In the genomic region with DNA sequence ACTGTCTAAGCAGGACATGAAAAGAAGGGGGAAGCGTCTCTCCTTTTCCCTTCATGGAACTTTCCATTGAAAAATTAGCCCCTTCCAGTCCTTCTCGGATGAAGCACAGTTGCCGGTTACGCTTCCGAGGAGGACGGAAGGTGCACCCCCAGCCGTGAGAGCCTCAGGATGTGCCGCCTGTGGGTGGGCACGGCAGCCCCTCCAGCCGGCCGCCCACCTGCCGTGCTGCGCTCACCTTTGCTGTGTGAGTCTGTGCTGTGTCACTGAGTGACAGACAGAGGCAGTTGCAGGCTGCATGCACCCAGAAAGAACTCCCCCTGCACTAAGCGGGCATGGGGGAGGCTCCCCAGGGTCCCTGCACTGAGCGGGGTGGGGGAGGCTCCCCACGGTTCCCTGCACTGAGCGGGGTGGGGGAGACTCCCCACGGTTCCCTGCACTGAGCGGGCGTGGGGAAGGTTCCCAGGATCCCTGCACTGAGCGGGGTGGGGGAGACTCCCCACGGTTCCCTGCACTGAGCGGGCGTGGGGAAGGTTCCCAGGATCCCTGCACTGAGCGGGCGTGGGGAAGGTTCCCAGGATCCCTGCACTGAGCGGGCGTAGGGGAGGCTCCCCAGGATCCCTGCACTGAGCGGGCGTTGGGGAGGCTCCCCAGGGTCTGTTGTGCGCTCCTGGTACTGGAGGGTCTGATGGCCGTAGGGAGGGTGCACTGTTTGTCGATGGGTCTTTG, we compare ENCODE assay signal across 15 cellular contexts.
DNase-seq lines count a peak whose midpoint lies in the region; ATAC-seq and TF ChIP-seq lines count a peak whose summit lies in the region.
"Had no signal": no experiment of that assay in that cellular context is flagged by ENCODE, and none has a peak within 500 bp of the region (broad histone marks: within the 10 kb centered on the region; RNA-seq: fewer than 3 reads in every experiment).

No MANE protein-coding gene starts in this region.

- peak overlapping the region; percentile 62 for H3K27ac ChIP-seq in RWPE2 (ENCODE audit: poor library complexity, severe bottlenecking)
- H3K27ac ChIP-seq: esophagus muscularis mucosa had no signal

- H3K4me1 Mint-ChIP-seq in stimulated activated naive CD8-positive, alpha-beta T cell treated with anti-CD3 and anti-CD28 coated beads, Interleukin-15, Interleukin-2, amounts not matched to agents 100 ng/mL and 50 ng/mL, for 24 hours (ENCODE audit: low read depth), result peaks cover 11% of the 10 kb centered on the region
- peaks cover 3% of the 10 kb centered on the region for H3K4me1 Mint-ChIP-seq in glutamatergic neuron (ENCODE audit: low read depth, unreplicated experiment)

- H3K9me3 ChIP-seq in RWPE2 (ENCODE audit: severe bottlenecking), result no peaks in the 10 kb centered on the region
- H3K9me3 ChIP-seq: Caco-2, esophagus muscularis mucosa had no signal

- no peak overlapping the region for H3K4me3 Mint-ChIP-seq in stimulated activated naive CD8-positive, alpha-beta T cell treated with anti-CD3 and anti-CD28 coated beads, Interleukin-15, Interleukin-2, amounts not matched to agents 100 ng/mL and 50 ng/mL, for 24 hours
- H3K4me3 Mint-ChIP-seq in glutamatergic neuron (ENCODE audit: unreplicated experiment), result no peak overlapping the region
- H3K4me3 Mint-ChIP-seq: activated CD4-positive, alpha-beta T cell treated with anti-CD3 and anti-CD28 coated beads, Interleukin-2, amount 10 ng/mL, durations not matched to agents 24 days and 14 days; neural crest cell had no signal

- H3K27me3 Mint-ChIP-seq in stimulated activated naive CD8-positive, alpha-beta T cell treated with anti-CD3 and anti-CD28 coated beads, Interleukin-15, Interleukin-2, amounts not matched to agents 100 ng/mL and 50 ng/mL, for 24 hours, result no peaks in the 10 kb centered on the region
- H3K27me3 Mint-ChIP-seq in glutamatergic neuron (ENCODE audit: unreplicated experiment), result peaks cover 3% of the 10 kb centered on the region
- H3K27me3 Mint-ChIP-seq: activated CD4-positive, alpha-beta T cell treated with anti-CD3 and anti-CD28 coated beads, Interleukin-2, amount 10 ng/mL, durations not matched to agents 24 days and 14 days had no signal

- no peak for DNase-seq in stimulated activated naive CD8-positive, alpha-beta T cell treated with anti-CD3 and anti-CD28 coated beads, Interleukin-15, Interleukin-2, amounts not matched to agents 100 U/mL and 50 U/mL, for 24 hours
- DNase-seq in RWPE2 (ENCODE audit: low spot score) (peak; percentile 40), glutamatergic neuron (no peak)
- DNase-seq: activated CD4-positive, alpha-beta T cell treated with anti-CD3 and anti-CD28 coated beads, Interleukin-2, amount 10 ng/mL, durations not matched to agents 24 days and 14 days; Caco-2; left colon; midbrain; NCI-H1417; SW 1271 had no signal

- TF ChIP-seq CTCF in RWPE2 (IDR thresholded peaks at IDR 0.05; ENCODE audit: poor library complexity, severe bottlenecking), result no peak
- no peak for TF ChIP-seq CTCF in glutamatergic neuron (IDR thresholded peaks at IDR 0.05; ENCODE audit: partially characterized antibody, unreplicated experiment)

- no peak for ATAC-seq in stimulated activated naive CD8-positive, alpha-beta T cell treated with anti-CD3 and anti-CD28 coated beads, Interleukin-15, Interleukin-2, amounts not matched to agents 100 U/mL and 50 U/mL, for 24 hours
- ATAC-seq in RWPE2 (ENCODE audit: low read depth) (no peak), GM19397 (IDR thresholded peaks at IDR 0.05; ENCODE audit: unreplicated experiment) (no peak), HG03159 (IDR thresholded peaks at IDR 0.05; ENCODE audit: unreplicated experiment) (no peak), GM21576 (IDR thresholded peaks at IDR 0.05; ENCODE audit: unreplicated experiment) (no peak)
- ATAC-seq: left colon had no signal

- no peak overlapping the region for H3K4me3 ChIP-seq in RWPE2 (ENCODE audit: severe bottlenecking)
- H3K4me3 ChIP-seq: esophagus muscularis mucosa had no signal

- no peaks in the 10 kb centered on the region for H3K27me3 ChIP-seq in RWPE2 (ENCODE audit: insufficient read depth, poor library complexity, severe bottlenecking)
- H3K27me3 ChIP-seq: esophagus muscularis mucosa had no signal

- no peaks in the 10 kb centered on the region for H3K9me3 Mint-ChIP-seq in stimulated activated naive CD8-positive, alpha-beta T cell treated with anti-CD3 and anti-CD28 coated beads, Interleukin-15, Interleukin-2, amounts not matched to agents 100 ng/mL and 50 ng/mL, for 24 hours
- peaks cover 9% of the 10 kb centered on the region for H3K9me3 Mint-ChIP-seq in glutamatergic neuron (ENCODE audit: unreplicated experiment)
- H3K9me3 Mint-ChIP-seq: activated CD4-positive, alpha-beta T cell treated with anti-CD3 and anti-CD28 coated beads, Interleukin-2, amount 10 ng/mL, durations not matched to agents 24 days and 14 days; neural crest cell had no signal

- H3K36me3 ChIP-seq in RWPE2 (ENCODE audit: low read depth), result peaks cover under 1% of the 10 kb centered on the region; the same call in 1 of the 2 replicates

- peaks cover 31% of the 10 kb centered on the region for H3K36me3 Mint-ChIP-seq in stimulated activated naive CD8-positive, alpha-beta T cell treated with anti-CD3 and anti-CD28 coated beads, Interleukin-15, Interleukin-2, amounts not matched to agents 100 ng/mL and 50 ng/mL, for 24 hours (ENCODE audit: low read depth)
- peaks cover 7% of the 10 kb centered on the region for H3K36me3 Mint-ChIP-seq in glutamatergic neuron (ENCODE audit: unreplicated experiment)

- H3K4me1 ChIP-seq in RWPE2 (ENCODE audit: insufficient read depth, poor library complexity, severe bottlenecking), result peaks cover 8% of the 10 kb centered on the region
- H3K4me1 ChIP-seq: Caco-2 had no signal

- H3K27ac Mint-ChIP-seq in stimulated activated naive CD8-positive, alpha-beta T cell treated with anti-CD3 and anti-CD28 coated beads, Interleukin-15, Interleukin-2, amounts not matched to agents 100 ng/mL and 50 ng/mL, for 24 hours, result peak overlapping the region; percentile 43
- peak overlapping the region; percentile 14 for H3K27ac Mint-ChIP-seq in glutamatergic neuron (ENCODE audit: unreplicated experiment)
